1 cellular context compared by ENCODE assay signal in the genomic region with DNA sequence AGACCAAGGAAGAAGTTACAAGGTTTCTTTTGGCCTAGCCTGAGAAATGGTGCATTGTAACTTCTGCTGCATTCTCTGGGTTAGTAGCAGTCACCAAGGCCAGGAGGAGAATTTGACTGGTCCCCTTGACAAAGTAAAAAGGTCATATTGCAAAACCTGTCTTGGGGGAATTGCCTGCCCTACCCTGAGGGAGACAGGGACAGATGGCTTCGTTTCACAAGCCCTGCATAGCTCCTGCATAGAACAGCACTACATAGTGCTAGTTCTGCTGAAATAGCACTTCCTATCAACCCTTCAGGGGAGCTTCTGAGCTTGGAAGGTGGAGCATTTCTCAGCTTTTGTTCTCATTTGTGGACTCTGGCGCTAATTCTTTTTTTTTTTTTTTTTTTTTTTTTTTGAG.
TF ChIP-seq lines count a peak whose summit lies in the region.

No MANE protein-coding gene starts in this region.

TF ChIP-seq in H1, 55 proteins besides CTCF, POLR2A, EP300 and RAD21 (continued from another document):
- TF ChIP-seq SIN3A (conservative IDR thresholded peaks at IDR 0.05 in 1 of 2, IDR thresholded peaks at IDR 0.05 in 1 of 2; ENCODE audit: low read depth in 1 of 2, low read length in 2 of 2), result no peak
